ENCODE assay signal across 18 cellular contexts in the genomic region with DNA sequence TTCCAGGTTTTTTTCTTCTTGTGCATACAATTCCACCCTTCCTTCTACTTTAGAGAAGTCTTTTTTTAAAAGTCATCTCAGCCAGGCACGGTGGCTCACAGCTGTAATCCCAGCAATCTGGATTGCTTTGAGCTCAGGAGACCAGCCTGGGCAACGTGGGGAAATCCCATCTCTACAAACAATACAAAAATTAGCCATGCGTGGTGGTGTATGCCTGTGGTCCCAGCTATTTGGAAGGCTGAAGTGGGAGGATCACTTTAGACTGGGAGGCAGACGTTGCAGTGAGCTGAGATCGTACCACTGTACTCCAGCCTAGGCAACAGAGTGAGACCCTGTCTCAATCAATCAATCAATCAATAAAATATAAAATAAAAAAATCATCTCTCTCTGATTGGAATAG. TPM values are rescaled to one million over a fixed set of nuclear protein-coding genes. Genes with fewer than 3 reads are reported as not detected.
DNase-seq lines count a peak whose midpoint lies in the region; ATAC-seq, FAIRE-seq and TF ChIP-seq lines count a peak whose summit lies in the region.
"Had no signal": no experiment of that assay in that cellular context is flagged by ENCODE, and none has a peak within 500 bp of the region (broad histone marks: within the 10 kb centered on the region; RNA-seq: fewer than 3 reads in every experiment).

No MANE protein-coding gene starts in this region.

- H3K27ac ChIP-seq in K562 (ENCODE audit: extremely low read depth, low read depth, low read length) (no peak overlapping the region), SJCRH30 (no peak overlapping the region)

- no peak for TF ChIP-seq RAD21 in K562 (CRISPR knock-in tag; conservative IDR thresholded peaks at IDR 0.05 in 1 of 2, IDR thresholded peaks at IDR 0.05 in 1 of 2)

- ATAC-seq in HG03442 (IDR thresholded peaks at IDR 0.05; ENCODE audit: unreplicated experiment) (peak; percentile 46), K562 (peak; percentile 16; the same call in 2 of the 3 replicates)
- ATAC-seq: stimulated activated naive CD8-positive, alpha-beta T cell treated with anti-CD3 and anti-CD28 coated beads, Interleukin-15, Interleukin-2, amounts not matched to agents 100 U/mL and 50 U/mL, for 24 hours had no signal

- BruUV-seq in K562 (replicated peaks; lab: Mats Ljungman, UMichigan): no TSS peak

- no peak for FAIRE-seq in K562 (lab: Jason Lieb, UNC)
- FAIRE-seq: A204.1 had no signal

- DNase-seq in NCI-H2107 treated with DMSO at 0.1 percent for 48 hours (lab: John Stamatoyannopoulos, UW; ENCODE audit: unreplicated experiment): peak; percentile 21
- no peak for DNase-seq in NCI-H2107 (lab: John Stamatoyannopoulos, UW)
- DNase-seq in K562 (ENCODE audit: extremely low read depth in 1 of 4, low spot score in 3 of 4): no peak
- DNase-seq in renal cortical epithelial cell (ENCODE audit: low read depth): peak; percentile 88
- no peak for DNase-seq in SJCRH30
- no peak for DNase-seq in SKM-1 (lab: John Stamatoyannopoulos, UW; ENCODE audit: unreplicated experiment)
- no peak for DNase-seq in C1 segment of cervical spinal cord (lab: John Stamatoyannopoulos, UW)
- DNase-seq: activated CD4-positive, CD25-positive, alpha-beta regulatory T cell; activated CD8-positive, alpha-beta memory T cell treated with anti-CD3 and anti-CD28 coated beads for 24 hours; activated effector memory CD4-positive, alpha-beta T cell treated with Interleukin-2 at 50 U/mL for 16 hours; amygdala; CD4-positive, CD25-positive, alpha-beta regulatory T cell; IMR-90; NCI-H2171; stimulated activated naive CD8-positive, alpha-beta T cell treated with anti-CD3 and anti-CD28 coated beads, Interleukin-15, Interleukin-2, amounts not matched to agents 100 U/mL and 50 U/mL, for 24 hours; T-helper 2 cell had no signal

- no peaks in the 10 kb centered on the region for H3K9me3 ChIP-seq in K562 (replicated peaks; ENCODE audit: control insufficient read depth, insufficient read depth, low read depth, low read length)
- H3K9me3 ChIP-seq in SJCRH30 (replicated peaks): no peaks in the 10 kb centered on the region

- no peak overlapping the region for H3K9ac ChIP-seq in K562 (ENCODE audit: insufficient read depth in 1 of 2, low read depth in 2 of 2, low read length in 2 of 2)

- no peak for TF ChIP-seq CTCF in K562 (IDR thresholded peaks at IDR 0.05 in 2 of 3, conservative IDR thresholded peaks at IDR 0.05 in 1 of 3; ENCODE audit: insufficient read depth in 2 of 3, low read depth in 1 of 3, low read length in 3 of 3)

- H3K36me3 ChIP-seq in K562 (ENCODE audit: control insufficient read depth, insufficient read depth, low read length) (peaks cover 79% of the 10 kb centered on the region), SJCRH30 (peaks cover 9% of the 10 kb centered on the region; the same call in 1 of the 2 replicates)

- intact Hi-C loops in K562 (cut with micrococcal nuclease): loop anchor here (1.0 kb wide), 1 partner anchor 10 kb away; no protein-coding TSS in a partner anchor

- H3K79me2 ChIP-seq in K562 (ENCODE audit: control insufficient read depth, insufficient read depth, low read length): peaks cover 59% of the 10 kb centered on the region

- H3K9me1 ChIP-seq in K562 (ENCODE audit: control insufficient read depth, insufficient read depth, low read length): no peaks in the 10 kb centered on the region

- H3K27me3 ChIP-seq in K562 (ENCODE audit: control insufficient read depth in 2 of 2, insufficient read depth in 2 of 2, low read length in 2 of 2) (no peaks in the 10 kb centered on the region), SJCRH30 (no peaks in the 10 kb centered on the region)

- H3K4me3 ChIP-seq in K562 (no peak overlapping the region), SJCRH30 (no peak overlapping the region)

- TF ChIP-seq EP300 in K562 (IDR thresholded peaks at IDR 0.05; ENCODE audit: low read length): no peak

- peaks cover 3 to 24% of the 10 kb centered on the region in 2 experiments; a peak in 4 of 5 replicates for H3K4me1 ChIP-seq in K562 (replicated peaks in 1 of 2; ENCODE audit: control insufficient read depth in 2 of 2, insufficient read depth in 2 of 2, low read length in 2 of 2)
- no peaks in the 10 kb centered on the region for H3K4me1 ChIP-seq in SJCRH30

- TF ChIP-seq POLR2A in K562 (conservative IDR thresholded peaks at IDR 0.05): no peak

- peaks cover 6% of the 10 kb centered on the region; the same call in 1 of the 2 replicates for H4K20me1 ChIP-seq in K562 (replicated peaks; ENCODE audit: control insufficient read depth, insufficient read depth, low read length)

- CTCF ChIA-PET in K562 (lab: Yijun Ruan, JAX; ENCODE audit: low intra/inter-chr PET ratio): no interaction called here

- H3K4me2 ChIP-seq in K562 (ENCODE audit: insufficient read depth, low read length): no peak overlapping the region

- in situ Hi-C loops in K562 (cut with MboI): no loop called here

- POLR2A ChIA-PET in K562 (lab: Yijun Ruan, JAX): interaction anchor here (0.6 to 3.0 kb wide), 4 partner anchors 10 to 53 kb away, joined by 3 to 17 read pairs (median 3); no protein-coding TSS in a partner anchor

- no peak overlapping the region for H2AFZ ChIP-seq in K562 (ENCODE audit: low read depth, low read length)

- WGBS in K562 (ENCODE audit: insufficient coverage, low coverage, missing lambda C conversion rate): 33% methylated on average over 5 of the region's 5 CpGs

TF ChIP-seq in K562, 482 proteins besides CTCF, POLR2A, EP300 and RAD21:
- TF ChIP-seq JUNB (CRISPR knock-in tag; conservative IDR thresholded peaks at IDR 0.05): no peak
- no peak for TF ChIP-seq BRF1 (IDR thresholded peaks at IDR 0.05; ENCODE audit: borderline replicate concordance, extremely low read depth, insufficient read length)
- no peak for TF ChIP-seq ZNF699 (CRISPR knock-in tag; IDR thresholded peaks at IDR 0.05; ENCODE audit: insufficient replicate concordance)
- no peak for TF ChIP-seq NR2C1 (IDR thresholded peaks at IDR 0.05)
- TF ChIP-seq NR2C1 (tag; IDR thresholded peaks at IDR 0.05): no peak
- TF ChIP-seq ZNF551 (CRISPR knock-in tag; IDR thresholded peaks at IDR 0.05): no peak
- no peak for TF ChIP-seq ARID2 (IDR thresholded peaks at IDR 0.05)

RNA-seq across cellular contexts. Expression of a gene that starts 14.8 kb away (rescaled TPM):
- total RNA-seq in K562 (2011; cell fraction: chromatin; rRNA removed; ENCODE audit: low replicate concordance): 35.9 and 91.6 TPM in 2 replicates
- 22.5 and 58.2 TPM in 2 replicates for total RNA-seq in K562 (2011; cell fraction: nucleolus; rRNA removed)
- 57.6 and 78.6 TPM in 2 replicates for total RNA-seq in K562 (2011; cell fraction: nucleoplasm; rRNA removed)
- 18.3 and 18.4 TPM in 2 replicates for total RNA-seq in K562 (2014; rRNA removed)
- total RNA-seq in K562 (2014; rRNA removed; fragmentation: Illumina TruSeq; extraction: Trizol): 51.0 and 56.5 TPM in 2 replicates
- 34.0 and 36.4 TPM in 2 replicates for total RNA-seq in K562 (2015; rRNA removed; fragmentation: Illumina TruSeq; extraction: Trizol)
- total RNA-seq in K562 (2021): 50.4 and 55.0 TPM in 2 replicates
- 72.9 and 81.1 TPM in 2 replicates for polyA plus RNA-seq in K562 (2011; rRNA removed)
- 21.1 and 30.4 TPM in 2 replicates for polyA plus RNA-seq in K562 (2011; cell fraction: cytosol; rRNA removed)
- 29.4 and 50.1 TPM in 2 replicates for polyA plus RNA-seq in K562 (2011; cell fraction: nucleus; rRNA removed)
- polyA plus RNA-seq in K562 (2012): 31.1 and 56.7 TPM in 2 replicates
- polyA plus RNA-seq in K562 (2014; fragmentation: Illumina TruSeq; extraction: Trizol): 58.8 and 82.6 TPM in 2 replicates
- polyA plus RNA-seq in K562 (2014; fragmentation: Nextera tagmentation; extraction: Ambion mirVana): 10 to 100 TPM; 30.9 to 31.0 TPM
- polyA plus RNA-seq in K562 (2014; rRNA removed): 46.0 and 77.8 TPM in 2 replicates
- polyA minus RNA-seq in K562 (2011; rRNA and poly(A)+ RNA removed): 66.7 and 67.9 TPM in 2 replicates
- 18.6 and 21.9 TPM in 2 replicates for polyA minus RNA-seq in K562 (2011; cell fraction: cytosol; rRNA and poly(A)+ RNA removed)
- polyA minus RNA-seq in K562 (2011; cell fraction: nucleus; rRNA and poly(A)+ RNA removed): 19.7 and 20.5 TPM in 2 replicates
- total RNA-seq in renal cortical epithelial cell: 17.0 and 31.7 TPM in 2 replicates
- total RNA-seq in SJCRH30 (2014; rRNA removed; shearing (Covaris generic)): 27.5 and 30.3 TPM in 2 replicates

Comparison
In these comparisons a context has a peak if more than half of its experiments do, and no peak if none do; other contexts are left out.
1. DNase-seq: peak in NCI-H2107 treated with DMSO at 0.1 percent for 48 hours (single experiment) and renal cortical epithelial cell (single experiment); none in NCI-H2107 (single experiment), K562 (0 of 4), SJCRH30 (0 of 2), SKM-1 (single experiment) and C1 segment of cervical spinal cord (0 of 14).